22 cellular contexts compared by ENCODE assay signal in the genomic region with DNA sequence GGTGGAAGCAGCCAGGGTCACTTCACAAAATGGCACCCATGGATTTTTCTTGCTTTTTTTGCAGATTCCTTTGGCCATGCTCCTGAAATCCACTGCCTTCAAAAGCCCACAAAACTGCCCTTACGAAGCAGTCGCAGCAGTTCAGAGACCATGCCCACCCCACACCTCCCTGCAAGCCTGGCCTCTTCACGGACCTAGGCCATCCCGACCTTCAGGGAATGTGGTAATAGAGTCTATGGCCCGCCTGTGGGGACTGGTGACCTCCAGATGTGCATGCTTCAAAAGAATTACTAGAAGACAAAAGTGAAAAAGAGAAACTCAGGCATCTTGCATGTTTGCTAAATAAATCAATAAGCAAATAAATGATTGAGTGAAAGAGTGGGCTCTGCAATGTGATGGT.
"Had no signal": no experiment of that assay in that cellular context is flagged by ENCODE, and none has a peak within 500 bp of the region (broad histone marks: within the 10 kb centered on the region; RNA-seq: fewer than 3 reads in every experiment).

No MANE protein-coding gene starts in this region.

- H3K4me3 ChIP-seq: colonic mucosa, heart left ventricle, lung, ovary, prostate gland, sigmoid colon, skin epidermis, stomach, thoracic aorta, transverse colon had no signal

- H3K27me3 ChIP-seq: colonic mucosa, heart left ventricle, ovary, sigmoid colon, stomach, transverse colon had no signal

- ATAC-seq: heart left ventricle; left colon; left ventricle myocardium superior; natural killer cell treated with Interleukin-12 subunit alpha and Interleukin-12 subunit beta and Interleukin-15 and Interleukin-18, amount 100 ng/mL, for 72 hours; stimulated activated naive B cell treated with anti-CD40 and anti-IgM and Interleukin-4, amounts not matched to agents 10 μg/mL and 1 μg/mL and 100 μg/mL, for 72 hours had no signal

- H3K27ac ChIP-seq: colonic mucosa, heart left ventricle, ovary, prostate gland, sigmoid colon, skin epidermis, stomach, thoracic aorta, transverse colon had no signal

- H3K36me3 ChIP-seq: colonic mucosa, heart left ventricle, ovary, prostate gland, sigmoid colon, stomach, thoracic aorta, transverse colon had no signal

- DNase-seq: colonic mucosa; effector CD4-positive, alpha-beta T cell; endodermal cell; erythroblast; foreskin melanocyte; heart left ventricle; left colon; left ventricle myocardium superior; mesenchymal stem cell; midbrain; ovary; sigmoid colon; stimulated activated CD4-positive, alpha-beta T cell treated with anti-CD3 and anti-CD28 coated beads, Interleukin-2, amount 100 ng/mL, for 24 hours; stimulated activated CD4-positive, alpha-beta T cell treated with anti-CD3 and anti-CD28 coated beads, Interleukin-4, amount 100 ng/mL, for 4 hours; stimulated activated naive B cell treated with anti-CD40 and anti-IgM and Interleukin-4, amounts not matched to agents 10 μg/mL and 1 μg/mL and 100 μg/mL, for 72 hours; stomach; transverse colon had no signal

- H3K4me1 ChIP-seq: colonic mucosa, heart left ventricle, prostate gland, sigmoid colon, stomach, transverse colon had no signal

- H3K9me3 ChIP-seq: colonic mucosa, heart left ventricle, ovary, prostate gland, sigmoid colon, stomach, thoracic aorta, transverse colon had no signal
